ENCODE assay signal across 27 cellular contexts in genomic region chr18:46447323-46447722, GRCh38.
"Had no signal": no experiment of that assay in that cellular context is flagged by ENCODE, and none has a peak within 500 bp of the region (broad histone marks: within the 10 kb centered on the region; RNA-seq: fewer than 3 reads in every experiment).

No MANE protein-coding gene starts in this region.

- H3K4me3 Mint-ChIP-seq: activated CD4-positive, alpha-beta memory T cell treated with anti-CD3 and anti-CD28 coated beads, Interleukin-2, amount 10 ng/mL, durations not matched to agents 7 days and 5 days; activated CD8-positive, alpha-beta memory T cell treated with anti-CD3 and anti-CD28 coated beads, Interleukin-2, amount 10 ng/mL, durations not matched to agents 7 days and 5 days; activated naive CD4-positive, alpha-beta T cell treated with anti-CD3 and anti-CD28 coated beads, Interleukin-2, amount 50 U/mL, for 24 hours; activated naive CD8-positive, alpha-beta T cell treated with anti-CD3 and anti-CD28 coated beads, Interleukin-2, amount 10 ng/mL, durations not matched to agents 7 days and 5 days had no signal

- H3K36me3 ChIP-seq: breast epithelium, WERI-Rb-1 had no signal

- H3K9ac ChIP-seq: KMS-11 had no signal

- DNase-seq: activated CD4-positive, alpha-beta memory T cell treated with anti-CD3 and anti-CD28 coated beads, Interleukin-2, amount 10 ng/mL, durations not matched to agents 7 days and 5 days; activated CD4-positive, alpha-beta T cell treated with anti-CD3 and anti-CD28 coated beads for 1 hour; activated CD4-positive, alpha-beta T cell treated with anti-CD3 and anti-CD28 coated beads for 48 hours; activated CD4-positive, CD25-positive, alpha-beta regulatory T cell; activated CD8-positive, alpha-beta memory T cell treated with anti-CD3 and anti-CD28 coated beads for 24 hours; activated CD8-positive, alpha-beta memory T cell treated with anti-CD3 and anti-CD28 coated beads, Interleukin-2, amount 10 ng/mL, durations not matched to agents 7 days and 5 days; activated CD8-positive, alpha-beta memory T cell treated with anti-CD3 and anti-CD28 coated beads, Interleukin-2, amount 50 U/mL, for 48 hours; activated effector memory CD4-positive, alpha-beta T cell treated with Interleukin-2 at 50 U/mL for 16 hours; activated naive CD8-positive, alpha-beta T cell treated with anti-CD3 and anti-CD28 coated beads, Interleukin-2, amount 10 ng/mL, durations not matched to agents 7 days and 5 days; activated T-cell treated with anti-CD3 and anti-CD28 coated beads, Interleukin-2, amount 50 U/mL, for 48 hours; amygdala; body of pancreas; MM.1S; NCI-H1105; NCI-H1417 treated with DMSO at 0.1 percent for 48 hours; NCI-H187 treated with DMSO at 0.1 percent for 48 hours; NCI-H2081 treated with DMSO at 0.1 percent for 48 hours; NCI-H345; NCI-H524 treated with DMSO at 0.1 percent for 48 hours; OCI-M1; Right ventricle myocardium superior; T1000; WERI-Rb-1 had no signal

- H3K9me3 ChIP-seq: body of pancreas had no signal

- H3K27me3 ChIP-seq: body of pancreas, breast epithelium had no signal

- H3K4me1 ChIP-seq: body of pancreas, breast epithelium had no signal

- FAIRE-seq: astrocyte had no signal

- ATAC-seq: activated CD8-positive, alpha-beta memory T cell treated with anti-CD3 and anti-CD28 coated beads, Interleukin-2, amount 10 ng/mL, durations not matched to agents 7 days and 5 days; body of pancreas had no signal

- H3K27ac Mint-ChIP-seq: activated CD4-positive, alpha-beta memory T cell treated with anti-CD3 and anti-CD28 coated beads, Interleukin-2, amount 10 ng/mL, durations not matched to agents 7 days and 5 days; activated CD8-positive, alpha-beta memory T cell treated with anti-CD3 and anti-CD28 coated beads, Interleukin-2, amount 10 ng/mL, durations not matched to agents 7 days and 5 days; activated naive CD4-positive, alpha-beta T cell treated with anti-CD3 and anti-CD28 coated beads, Interleukin-2, amount 50 U/mL, for 24 hours; activated naive CD8-positive, alpha-beta T cell treated with anti-CD3 and anti-CD28 coated beads, Interleukin-2, amount 10 ng/mL, durations not matched to agents 7 days and 5 days had no signal

- H3K4me2 ChIP-seq: KMS-11 had no signal

- H3K4me1 Mint-ChIP-seq: activated CD4-positive, alpha-beta memory T cell treated with anti-CD3 and anti-CD28 coated beads, Interleukin-2, amount 10 ng/mL, durations not matched to agents 7 days and 5 days; activated CD8-positive, alpha-beta memory T cell treated with anti-CD3 and anti-CD28 coated beads, Interleukin-2, amount 10 ng/mL, durations not matched to agents 7 days and 5 days; activated naive CD4-positive, alpha-beta T cell treated with anti-CD3 and anti-CD28 coated beads, Interleukin-2, amount 50 U/mL, for 24 hours; activated naive CD8-positive, alpha-beta T cell treated with anti-CD3 and anti-CD28 coated beads, Interleukin-2, amount 10 ng/mL, durations not matched to agents 7 days and 5 days had no signal

- H3K4me3 ChIP-seq: body of pancreas, breast epithelium had no signal

- H3K27ac ChIP-seq: body of pancreas, breast epithelium, KMS-11, WERI-Rb-1 had no signal

- H3K9me3 Mint-ChIP-seq: activated CD4-positive, alpha-beta memory T cell treated with anti-CD3 and anti-CD28 coated beads, Interleukin-2, amount 10 ng/mL, durations not matched to agents 7 days and 5 days had no signal

- H3K36me3 Mint-ChIP-seq: activated CD8-positive, alpha-beta memory T cell treated with anti-CD3 and anti-CD28 coated beads, Interleukin-2, amount 10 ng/mL, durations not matched to agents 7 days and 5 days had no signal
